ENCODE assay signal across 32 cellular contexts in the genomic region with DNA sequence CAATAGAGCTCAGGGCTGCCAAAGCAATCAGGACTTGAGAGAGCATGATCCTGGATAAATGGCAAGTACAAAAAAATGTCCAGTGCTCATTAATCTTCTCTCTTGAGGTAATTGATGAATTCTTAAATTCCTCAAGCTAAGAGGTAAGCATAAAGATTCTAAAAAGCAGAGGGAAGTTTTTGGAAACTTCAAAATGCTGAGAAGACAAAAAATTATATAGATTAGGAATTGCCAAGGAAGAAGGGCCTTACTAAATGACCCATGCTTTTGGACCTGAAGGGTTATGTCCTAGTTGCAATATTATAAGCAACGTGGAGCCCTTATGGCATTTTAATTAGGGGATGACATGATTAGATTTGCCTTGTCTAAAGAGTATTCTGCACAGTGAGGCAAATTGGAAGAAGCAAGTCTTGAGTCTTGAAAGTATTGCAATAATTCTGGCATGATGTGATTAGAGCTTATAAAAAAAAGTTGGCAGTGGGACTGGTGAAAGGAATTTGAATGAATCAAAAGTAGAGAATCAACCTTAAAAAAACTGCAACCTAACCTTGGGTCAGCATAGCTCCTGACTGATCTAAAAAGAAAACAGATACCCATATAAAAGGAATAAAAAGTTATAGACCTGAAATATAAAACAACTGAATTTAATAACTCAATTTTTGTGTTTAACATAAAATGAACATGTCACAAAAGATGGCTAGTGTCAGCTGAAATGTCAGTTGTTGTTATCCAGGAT.
A peak's percentile ranks its signal among the peaks of the same experiment; 100 is the strongest.
DNase-seq lines count a peak whose midpoint lies in the region; ATAC-seq and TF ChIP-seq lines count a peak whose summit lies in the region.
"Had no signal": no experiment of that assay in that cellular context is flagged by ENCODE, and none has a peak within 500 bp of the region (broad histone marks: within the 10 kb centered on the region; RNA-seq: fewer than 3 reads in every experiment).

No MANE protein-coding gene starts in this region.

- H3K27ac Mint-ChIP-seq in immature natural killer cell, result no peak overlapping the region
- H3K27ac Mint-ChIP-seq: brain; CD8-positive, alpha-beta memory T cell; IgD-negative memory B cell; naive B cell; T-helper 1 cell treated with Interleukin-12 subunit alpha and Interleukin-12 subunit beta and Interleukin-4 antibody, amounts not matched to agents 30 μg/mL and 1 μg/mL, for 36 hours had no signal

- H2BK5ac ChIP-seq in IMR-90 (ENCODE audit: low read depth, low read length, poor library complexity, severe bottlenecking), result no peak overlapping the region

- no peaks in the 10 kb centered on the region for H3K79me1 ChIP-seq in IMR-90 (ENCODE audit: low read depth in 1 of 2, low read length in 2 of 2)

- POLR2A ChIA-PET in IMR-90 (lab: Charles Lee; ENCODE audit: unreplicated experiment), result interaction anchor here (0.6 kb wide), 1 partner anchor 13 kb away, joined by 3 read pairs; no protein-coding TSS in a partner anchor

- H4K91ac ChIP-seq in IMR-90 (ENCODE audit: insufficient read depth, low read depth, low read length), result no peak overlapping the region

- no peaks in the 10 kb centered on the region for H3K9me1 ChIP-seq in IMR-90 (ENCODE audit: insufficient read depth, low read length)

- peaks cover 0 to 2% (median 0%) of the 10 kb centered on the region in 3 donors for H3K27me3 Mint-ChIP-seq in immature natural killer cell (ENCODE audit: low read depth in 3 of 3)
- H3K27me3 Mint-ChIP-seq: brain; CD8-positive, alpha-beta memory T cell; IgD-negative memory B cell; naive B cell had no signal

- no peak overlapping the region for H3K4ac ChIP-seq in IMR-90 (ENCODE audit: low read depth, low read length)

- H3K4me3 Mint-ChIP-seq in immature natural killer cell, result no peak overlapping the region
- H3K4me3 Mint-ChIP-seq: brain; CD8-positive, alpha-beta memory T cell; IgD-negative memory B cell; naive B cell; T-helper 1 cell treated with Interleukin-12 subunit alpha and Interleukin-12 subunit beta and Interleukin-4 antibody, amounts not matched to agents 30 μg/mL and 1 μg/mL, for 36 hours had no signal

- H3K9me3 ChIP-seq in IMR-90 (ENCODE audit: control insufficient read depth, insufficient read depth, low read length), result no peaks in the 10 kb centered on the region
- no peaks in the 10 kb centered on the region for H3K9me3 ChIP-seq in fibroblast of lung (ENCODE audit: control insufficient read depth, insufficient read depth, low read depth, low read length)
- H3K9me3 ChIP-seq: prostate gland, sigmoid colon, SJSA1 had no signal

- DNase-seq in IMR-90, result no peak
- DNase-seq in astrocyte of the cerebellum (ENCODE audit: low read depth), result peak; percentile 22
- DNase-seq in fibroblast of lung (ENCODE audit: low read depth in 2 of 2), result peak; percentile 21 to 70
- peak; percentile 80 for DNase-seq in retinal pigment epithelial cell (ENCODE audit: low read depth)
- DNase-seq in NCI-H1694 (lab: John Stamatoyannopoulos, UW), result no peak
- DNase-seq in immature natural killer cell, result no peak
- DNase-seq in RKO (ENCODE audit: low spot score), result no peak
- DNase-seq: activated CD4-positive, alpha-beta T cell treated with anti-CD3 and anti-CD28 coated beads, Interleukin-2, amount 50 U/mL, for 1 hour; activated CD4-positive, CD25-positive, alpha-beta regulatory T cell; activated gamma-delta T cell treated with Interleukin-2 at 50 U/mL for 16 hours; activated T-cell treated with anti-CD3 and anti-CD28 coated beads, Interleukin-2, amount 50 U/mL, for 48 hours; CD8-positive, alpha-beta memory T cell; cerebellar nuclear complex; DMS 273 treated with DMSO at 0.1 percent for 48 hours; head of caudate nucleus; kidney; naive B cell; NCI-H1092; NCI-H1694 treated with DMSO at 0.1 percent for 48 hours; NCI-H2171 treated with DMSO at 0.1 percent for 48 hours; NCI-H510A; RPMI8226; sigmoid colon; stimulated activated CD4-positive, alpha-beta T cell treated with anti-CD3 and anti-CD28 coated beads, Interleukin-4, amount 100 ng/mL, for 4 hours; trophoblast cell had no signal

- no CpG with 5 or more reads among the region's 1 CpG for WGBS in IMR-90 (ENCODE audit: extremely low coverage in 2 of 2, insufficient read length in 1 of 2), 2 experiments

- ATAC-seq in IMR-90 (ENCODE audit: low read depth) (no peak), HG02852 (IDR thresholded peaks at IDR 0.05; ENCODE audit: unreplicated experiment) (no peak)
- ATAC-seq: GM12878 had no signal

- intact Hi-C loops in IMR-90 (cut with micrococcal nuclease), result no loop called here

- peaks cover 2 to 23% (median 9%) of the 10 kb centered on the region in 6 donors for H3K9me3 Mint-ChIP-seq in immature natural killer cell
- H3K9me3 Mint-ChIP-seq: T-helper 1 cell treated with Interleukin-12 subunit alpha and Interleukin-12 subunit beta and Interleukin-4 antibody, amounts not matched to agents 30 μg/mL and 1 μg/mL, for 36 hours had no signal

- no peak overlapping the region for H2BK120ac ChIP-seq in IMR-90 (ENCODE audit: low read depth, low read length)

- H3K27ac ChIP-seq in IMR-90 (ENCODE audit: insufficient read depth, low read length), result no peak overlapping the region
- no peak overlapping the region for H3K27ac ChIP-seq in fibroblast of lung (ENCODE audit: insufficient read depth, low read length)
- H3K27ac ChIP-seq: prostate gland, sigmoid colon, SJSA1 had no signal

- no peaks in the 10 kb centered on the region for H3K27me3 ChIP-seq in IMR-90 (ENCODE audit: control insufficient read depth, insufficient read depth, low read length)
- no peaks in the 10 kb centered on the region for H3K27me3 ChIP-seq in fibroblast of lung (ENCODE audit: control insufficient read depth, insufficient read depth, low read length)
- H3K27me3 ChIP-seq: sigmoid colon, SJSA1 had no signal

- dilution Hi-C loops in IMR-90 (cut with HindIII; ENCODE audit: low sequenced_read_pairs, unreplicated experiment), result no loop called here

- no peak overlapping the region for H4K8ac ChIP-seq in IMR-90 (ENCODE audit: low read depth in 2 of 2, low read length in 2 of 2)

- TF ChIP-seq CTCF in IMR-90 (conservative IDR thresholded peaks at IDR 0.05; ENCODE audit: low read depth, low read length) (no peak), astrocyte of the cerebellum (IDR thresholded peaks at IDR 0.05; ENCODE audit: low read depth, low read length, missing control alignments) (no peak), fibroblast of lung (conservative IDR thresholded peaks at IDR 0.05 in 1 of 2, IDR thresholded peaks at IDR 0.05 in 1 of 2; ENCODE audit: low read depth in 1 of 2, low read length in 2 of 2) (no peak), retinal pigment epithelial cell (conservative IDR thresholded peaks at IDR 0.05; ENCODE audit: low read depth, low read length) (no peak)

- H4K20me1 ChIP-seq in IMR-90 (ENCODE audit: insufficient read depth, low read length) (no peaks in the 10 kb centered on the region), fibroblast of lung (ENCODE audit: control insufficient read depth, extremely low read depth, insufficient read depth, low read length) (no peaks in the 10 kb centered on the region)

- TF ChIP-seq POLR2A in IMR-90 (IDR thresholded peaks at IDR 0.05; ENCODE audit: low read depth, low read length), result no peak

- no peak overlapping the region for H2AK5ac ChIP-seq in IMR-90 (ENCODE audit: low read depth, low read length)

- no peaks in the 10 kb centered on the region for H3K79me2 ChIP-seq in fibroblast of lung (ENCODE audit: control insufficient read depth, insufficient read depth, low read length)

- no peaks in the 10 kb centered on the region for H3K36me3 Mint-ChIP-seq in immature natural killer cell
- H3K36me3 Mint-ChIP-seq: brain; CD8-positive, alpha-beta memory T cell; IgD-negative memory B cell; naive B cell had no signal

- in situ Hi-C loops in IMR-90 (cut with MboI; ENCODE audit: low sequenced_read_pairs), result no loop called here
- in situ Hi-C loops in astrocyte of the cerebellum (cut with HindIII; ENCODE audit: low sequenced_read_pairs), result no loop called here

- no peaks in the 10 kb centered on the region for H3K36me3 ChIP-seq in IMR-90 (ENCODE audit: control insufficient read depth, insufficient read depth, low read length)
- no peaks in the 10 kb centered on the region for H3K36me3 ChIP-seq in fibroblast of lung (ENCODE audit: control insufficient read depth, insufficient read depth, low read length)
- H3K36me3 ChIP-seq: prostate gland, sigmoid colon, SJSA1 had no signal

- H3K18ac ChIP-seq in IMR-90 (ENCODE audit: low read depth, low read length), result no peak overlapping the region

- no peak overlapping the region for H3K4me3 ChIP-seq in IMR-90 (ENCODE audit: insufficient read depth, low read depth, low read length)
- H3K4me3 ChIP-seq in astrocyte of the cerebellum (ENCODE audit: low read depth, low read length), result no peak overlapping the region
- no peak overlapping the region for H3K4me3 ChIP-seq in fibroblast of lung (replicated peaks in 1 of 4; ENCODE audit: control extremely low read depth in 1 of 4, insufficient read depth in 1 of 4, low read depth in 3 of 4, low read length in 4 of 4)
- H3K4me3 ChIP-seq in retinal pigment epithelial cell (ENCODE audit: low read length), result no peak overlapping the region
- H3K4me3 ChIP-seq: GM12878, prostate gland, sigmoid colon, SJSA1 had no signal

- H4K5ac ChIP-seq in IMR-90 (ENCODE audit: low read depth, low read length), result no peak overlapping the region

- H2BK15ac ChIP-seq in IMR-90 (ENCODE audit: low read depth, low read length), result no peak overlapping the region

- H3K9ac ChIP-seq in IMR-90 (ENCODE audit: low read depth, low read length) (no peak overlapping the region), fibroblast of lung (ENCODE audit: insufficient read depth, low read length) (no peak overlapping the region)

- CTCF ChIA-PET in IMR-90 (lab: Yijun Ruan, JAX), result interaction anchor here (0.6 kb wide), 1 partner anchor 17 kb away, joined by 3 read pairs; no protein-coding TSS in a partner anchor

- H3K4me1 ChIP-seq in IMR-90 (ENCODE audit: control insufficient read depth, insufficient read depth, low read length) (no peaks in the 10 kb centered on the region), fibroblast of lung (ENCODE audit: control insufficient read depth, extremely low read depth, insufficient read depth, low read length) (no peaks in the 10 kb centered on the region)
- H3K4me1 ChIP-seq: prostate gland, sigmoid colon, SJSA1 had no signal

- no peak overlapping the region for H2AFZ ChIP-seq in IMR-90 (replicated peaks; ENCODE audit: low read length, poor library complexity)
- no peak overlapping the region for H2AFZ ChIP-seq in fibroblast of lung (ENCODE audit: low read length)

- H2BK20ac ChIP-seq in IMR-90 (ENCODE audit: low read depth, low read length), result no peak overlapping the region

- H3K56ac ChIP-seq in IMR-90 (ENCODE audit: extremely low read depth, insufficient read depth, low read length), result no peak overlapping the region

- no TSS peak for BruUV-seq in IMR-90 (replicated peaks; lab: Mats Ljungman, UMichigan)

- no peak overlapping the region for H3K23ac ChIP-seq in IMR-90 (ENCODE audit: low read depth, low read length)

- H3K14ac ChIP-seq in IMR-90 (replicated peaks; ENCODE audit: low read depth, low read length), result no peak overlapping the region

- no peaks in the 10 kb centered on the region for H3K4me1 Mint-ChIP-seq in immature natural killer cell
- H3K4me1 Mint-ChIP-seq: brain; CD8-positive, alpha-beta memory T cell; IgD-negative memory B cell; naive B cell had no signal

- TF ChIP-seq RAD21 in IMR-90 (IDR thresholded peaks at IDR 0.05; ENCODE audit: low read length), result no peak

- no peak overlapping the region for H2AK9ac ChIP-seq in IMR-90 (replicated peaks; ENCODE audit: low read depth, low read length, poor library complexity)

- H3K4me2 ChIP-seq in IMR-90 (ENCODE audit: low read depth, low read length) (no peak overlapping the region), fibroblast of lung (ENCODE audit: extremely low read depth, insufficient read depth, low read length) (no peak overlapping the region)

Comparison
In these comparisons a context has a peak if more than half of its experiments do, and no peak if none do; other contexts are left out.
1. DNase-seq: peak in astrocyte of the cerebellum (single experiment), fibroblast of lung (2 of 2) and retinal pigment epithelial cell (single experiment); none in IMR-90 (single experiment), NCI-H1694 (single experiment), immature natural killer cell (0 of 3) and RKO (single experiment).